Comparison of ENCODE assay signal across 8 cellular contexts in the genomic region with DNA sequence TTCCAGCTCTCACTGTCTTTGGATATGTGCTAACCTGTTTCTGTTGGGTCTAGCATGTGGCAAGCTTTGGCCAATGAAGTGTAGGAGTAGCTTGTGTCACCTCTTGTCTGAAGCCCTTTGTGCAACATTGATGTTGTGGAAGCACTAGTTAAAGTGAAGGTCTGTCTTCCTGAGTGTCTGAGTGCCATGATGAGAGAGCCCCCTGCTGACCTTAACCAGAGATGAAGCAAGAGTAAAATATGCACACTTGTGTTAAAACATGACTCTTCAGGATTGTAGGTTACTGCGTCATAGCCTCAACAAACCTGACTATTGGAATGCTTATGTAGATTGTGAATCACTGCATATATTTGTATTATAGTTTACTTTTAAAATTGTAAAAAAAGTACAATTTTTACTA.
DNase-seq lines count a peak whose midpoint lies in the region; ATAC-seq, FAIRE-seq and TF ChIP-seq lines count a peak whose summit lies in the region.

No MANE protein-coding gene starts in this region.

- no peak overlapping the region for H3K14ac ChIP-seq in H9 (ENCODE audit: insufficient read depth, low read length)

- WGBS in H9 (ENCODE audit: extremely low coverage, insufficient read length, low lambda C conversion rate), result no CpG with 5 or more reads among the region's 1 CpG

- H3K79me2 ChIP-seq in H9 (ENCODE audit: insufficient read depth, low read length), result no peaks in the 10 kb centered on the region
- H3K79me2 ChIP-seq in neural progenitor cell (ENCODE audit: low read depth), result no peaks in the 10 kb centered on the region

- DNase-seq in H9, result peak; percentile 46
- DNase-seq in NCI-H345 treated with DMSO at 0.1 percent for 48 hours (lab: John Stamatoyannopoulos, UW; ENCODE audit: unreplicated experiment), result peak; percentile 8
- peak; percentile 14 for DNase-seq in bronchial epithelial cell (ENCODE audit: low read depth)
- DNase-seq in neural progenitor cell (ENCODE audit: low spot score), result peak; percentile 57
- no peak for DNase-seq in DMS114 treated with DMSO at 0.1 percent for 48 hours (lab: John Stamatoyannopoulos, UW; ENCODE audit: unreplicated experiment)
- DNase-seq in activated CD8-positive, alpha-beta memory T cell treated with anti-CD3 and anti-CD28 coated beads for 24 hours, result no peak
- DNase-seq in activated T-cell treated with anti-CD3 and anti-CD28 coated beads, Interleukin-2, amount 50 U/mL, for 72 hours, result no peak

- H3K18ac ChIP-seq in H9 (ENCODE audit: insufficient read length, low read depth, low read length), result no peak overlapping the region

- H3T11ph ChIP-seq in H9 (ENCODE audit: low read length), result no peak overlapping the region

- H4K8ac ChIP-seq in H9 (replicated peaks; ENCODE audit: insufficient read length, low read depth, low read length), result no peak overlapping the region

- H3K23me2 ChIP-seq in H9 (ENCODE audit: insufficient read length, low read depth, low read length, poor library complexity, severe bottlenecking), result no peaks in the 10 kb centered on the region

- H3K4me1 ChIP-seq in H9 (ENCODE audit: insufficient read depth, low read length), result peaks cover 3% of the 10 kb centered on the region
- H3K4me1 ChIP-seq in neural progenitor cell, result no peaks in the 10 kb centered on the region

- no peak overlapping the region for H2BK120ac ChIP-seq in H9 (ENCODE audit: low read depth, low read length, poor library complexity, severe bottlenecking)

- H2BK15ac ChIP-seq in H9 (ENCODE audit: low read depth, low read length), result no peak overlapping the region

- H3K4me2 ChIP-seq in H9 (ENCODE audit: insufficient read depth, insufficient read length, low read length), result no peak overlapping the region
- no peak overlapping the region for H3K4me2 ChIP-seq in neural progenitor cell

- no peak overlapping the region for H3K4ac ChIP-seq in H9 (ENCODE audit: low read depth, low read length)

- H3K9ac ChIP-seq in H9 (ENCODE audit: extremely low read depth, insufficient read length, low read length) (no peak overlapping the region), neural progenitor cell (no peak overlapping the region)

- H4K91ac ChIP-seq in H9 (ENCODE audit: insufficient read length, low read depth, low read length), result no peak overlapping the region

- H3K27ac ChIP-seq in H9 (ENCODE audit: insufficient read length, low read depth, low read length) (no peak overlapping the region), neural progenitor cell (no peak overlapping the region)

- H4K20me1 ChIP-seq in H9 (ENCODE audit: control insufficient read depth, insufficient read depth, insufficient read length) (no peaks in the 10 kb centered on the region), neural progenitor cell (ENCODE audit: low read depth) (no peaks in the 10 kb centered on the region)

- no peaks in the 10 kb centered on the region for H3K27me3 ChIP-seq in H9 (ENCODE audit: insufficient read depth, low read length)
- no peaks in the 10 kb centered on the region for H3K27me3 ChIP-seq in bronchial epithelial cell (ENCODE audit: control insufficient read depth, insufficient read depth, low read length)
- H3K27me3 ChIP-seq in neural progenitor cell, result no peaks in the 10 kb centered on the region

- no peak overlapping the region for H3K4me3 Mint-ChIP-seq in H9
- H3K4me3 Mint-ChIP-seq in neural progenitor cell, result no peak overlapping the region
- H3K4me3 Mint-ChIP-seq in activated T-cell treated with anti-CD3 and anti-CD28 coated beads, Interleukin-2, amount 50 U/mL, for 72 hours, result no peak overlapping the region

- no peaks in the 10 kb centered on the region for H3F3A ChIP-seq in neural progenitor cell (ENCODE audit: low read depth)

- H2BK12ac ChIP-seq in H9 (ENCODE audit: insufficient read length, low read depth, low read length), result no peak overlapping the region

- H3K23ac ChIP-seq in H9 (ENCODE audit: insufficient read length, low read depth, low read length), result no peak overlapping the region

- no peak overlapping the region for H4K5ac ChIP-seq in H9 (ENCODE audit: insufficient read length, low read depth, low read length)

- H3K27me3 Mint-ChIP-seq in H9 (ENCODE audit: low read depth) (no peaks in the 10 kb centered on the region), neural progenitor cell (ENCODE audit: insufficient read depth, low read depth) (no peaks in the 10 kb centered on the region)
- H3K27me3 Mint-ChIP-seq in activated T-cell treated with anti-CD3 and anti-CD28 coated beads, Interleukin-2, amount 50 U/mL, for 72 hours (ENCODE audit: low read depth), result no peaks in the 10 kb centered on the region

- FAIRE-seq in bronchial epithelial cell (lab: Jason Lieb, UNC), result no peak

- H2BK5ac ChIP-seq in H9 (ENCODE audit: insufficient read length, low read length), result no peak overlapping the region

- H3K9me3 Mint-ChIP-seq in H9, result no peaks in the 10 kb centered on the region
- no peaks in the 10 kb centered on the region for H3K9me3 Mint-ChIP-seq in neural progenitor cell
- no peaks in the 10 kb centered on the region for H3K9me3 Mint-ChIP-seq in activated T-cell treated with anti-CD3 and anti-CD28 coated beads, Interleukin-2, amount 50 U/mL, for 72 hours

- TF ChIP-seq CTCF in H9 (conservative IDR thresholded peaks at IDR 0.05), result peak; percentile 66
- TF ChIP-seq CTCF in bronchial epithelial cell (IDR thresholded peaks at IDR 0.05; ENCODE audit: insufficient read depth, low read length, severe bottlenecking), result no peak
- peak; percentile 52 for TF ChIP-seq CTCF in neural progenitor cell (IDR thresholded peaks at IDR 0.05)

- no peaks in the 10 kb centered on the region for H3K79me1 ChIP-seq in H9 (ENCODE audit: insufficient read depth, low read depth, low read length, poor library complexity, severe bottlenecking)

- no peak overlapping the region for H2AK5ac ChIP-seq in H9 (ENCODE audit: insufficient read length, low read length)

- no peak overlapping the region for H2BK20ac ChIP-seq in H9 (ENCODE audit: low read depth, low read length, poor library complexity, severe bottlenecking)

- H3K36me3 Mint-ChIP-seq in H9 (ENCODE audit: insufficient read depth in 1 of 3, low read depth in 3 of 3), result no peaks in the 10 kb centered on the region
- H3K36me3 Mint-ChIP-seq in neural progenitor cell, result no peaks in the 10 kb centered on the region
- no peaks in the 10 kb centered on the region for H3K36me3 Mint-ChIP-seq in activated T-cell treated with anti-CD3 and anti-CD28 coated beads, Interleukin-2, amount 50 U/mL, for 72 hours (ENCODE audit: insufficient read depth in 2 of 2)

- H3K36me3 ChIP-seq in bronchial epithelial cell (ENCODE audit: control insufficient read depth, insufficient read depth, low read length) (no peaks in the 10 kb centered on the region), neural progenitor cell (no peaks in the 10 kb centered on the region)

- H3K4me1 Mint-ChIP-seq in H9 (peaks cover 18 to 22% of the 10 kb centered on the region in 2 experiments), neural progenitor cell (peaks cover 23% of the 10 kb centered on the region)
- no peaks in the 10 kb centered on the region for H3K4me1 Mint-ChIP-seq in activated T-cell treated with anti-CD3 and anti-CD28 coated beads, Interleukin-2, amount 50 U/mL, for 72 hours (ENCODE audit: low read depth)

- H3K4me3 ChIP-seq in bronchial epithelial cell (ENCODE audit: low read depth, low read length), result no peak overlapping the region
- H3K4me3 ChIP-seq in neural progenitor cell, result no peak overlapping the region

- no peak for ATAC-seq in HG03039 (IDR thresholded peaks at IDR 0.05; ENCODE audit: unreplicated experiment)
- no peak for ATAC-seq in activated T-cell treated with anti-CD3 and anti-CD28 coated beads, Interleukin-2, amount 50 U/mL, for 72 hours (replicated peaks in 1 of 2)

- H3K27ac Mint-ChIP-seq in H9 (peak overlapping the region in 1 of 3 experiments; percentile 74; a peak in 2 of 7 replicates), neural progenitor cell (no peak overlapping the region)
- H3K27ac Mint-ChIP-seq in activated T-cell treated with anti-CD3 and anti-CD28 coated beads, Interleukin-2, amount 50 U/mL, for 72 hours, result no peak overlapping the region

- H2AFZ ChIP-seq in H9 (ENCODE audit: low read length) (no peak overlapping the region), neural progenitor cell (replicated peaks) (no peak overlapping the region)

- H3K9me3 ChIP-seq in H9 (ENCODE audit: control insufficient read depth, low read depth, low read length) (no peaks in the 10 kb centered on the region), neural progenitor cell (ENCODE audit: low read depth) (no peaks in the 10 kb centered on the region)

- no peak overlapping the region for H3K56ac ChIP-seq in H9 (ENCODE audit: insufficient read length, low read depth, low read length)

Comparison
In these comparisons a context has a peak if more than half of its experiments do, and no peak if none do; other contexts are left out.
1. DNase-seq: peak in H9 (single experiment), NCI-H345 treated with DMSO at 0.1 percent for 48 hours (single experiment), bronchial epithelial cell (single experiment) and neural progenitor cell (single experiment); none in DMS114 treated with DMSO at 0.1 percent for 48 hours (single experiment), activated CD8-positive, alpha-beta memory T cell treated with anti-CD3 and anti-CD28 coated beads for 24 hours (single experiment) and activated T-cell treated with anti-CD3 and anti-CD28 coated beads, Interleukin-2, amount 50 U/mL, for 72 hours (0 of 2).